29 cellular contexts compared by ENCODE assay signal in genomic region chr4:164192844-164193243, GRCh38.
"Had no signal": no experiment of that assay in that cellular context is flagged by ENCODE, and none has a peak within 500 bp of the region (broad histone marks: within the 10 kb centered on the region; RNA-seq: fewer than 3 reads in every experiment).

No MANE protein-coding gene starts in this region.

- DNase-seq: activated CD4-positive, alpha-beta T cell treated with anti-CD3 and anti-CD28 coated beads, Interleukin-2, amount 10 ng/mL, durations not matched to agents 24 days and 14 days; activated CD4-positive, alpha-beta T cell treated with anti-CD3 and anti-CD28 coated beads, Interleukin-2, amount 50 U/mL, for 4 hours; activated CD8-positive, alpha-beta T cell treated with anti-CD3 and anti-CD28 coated beads for 36 hours; activated effector memory CD4-positive, alpha-beta T cell treated with anti-CD3 and anti-CD28 coated beads, Interleukin-2, amount 50 U/mL, for 16 hours; activated naive CD4-positive, alpha-beta T cell; activated naive CD4-positive, alpha-beta T cell treated with anti-CD3 and anti-CD28 coated beads, Interleukin-2, amount 50 U/mL, for 16 hours; activated naive CD8-positive, alpha-beta T cell treated with anti-CD3 and anti-CD28 coated beads for 36 hours; activated T-cell treated with anti-CD3 and anti-CD28 coated beads, Interleukin-2, amount 50 U/mL, for 1 hour; activated T-cell treated with anti-CD3 and anti-CD28 coated beads, Interleukin-2, amount 50 U/mL, for 72 hours; amniotic stem cell; NCI-H1092 treated with DMSO at 0.1 percent for 48 hours; NCI-H1417; NCI-H1694; NCI-H1930; NCI-H2081 treated with DMSO at 0.1 percent for 48 hours; NCI-H226; NCI-H446 treated with DMSO at 0.1 percent for 48 hours; NCI-H524 treated with DMSO at 0.1 percent for 48 hours; NK-92 treated with Interleukin-12 subunit alpha and Interleukin-12 subunit beta, amount 100 ng/mL, for 24 hours; PC-3; Peyer's patch; SW 1271; T1000; WERI-Rb-1 had no signal

- H3K4me1 ChIP-seq: ascending aorta, Peyer's patch had no signal

- H3K27me3 ChIP-seq: ascending aorta, cardiac muscle cell, Peyer's patch had no signal

- H3K36me3 ChIP-seq: ascending aorta, cardiac muscle cell, Peyer's patch, WERI-Rb-1 had no signal

- H3K9me3 ChIP-seq: ascending aorta, Peyer's patch had no signal

- H3K27ac ChIP-seq: ascending aorta, cardiac muscle cell, Peyer's patch, RWPE1, WERI-Rb-1 had no signal

- H3K4me3 ChIP-seq: ascending aorta, cardiac muscle cell, Peyer's patch had no signal

- ATAC-seq: activated CD8-positive, alpha-beta T cell treated with anti-CD3 and anti-CD28 coated beads for 36 hours; activated T-cell treated with anti-CD3 and anti-CD28 coated beads, Interleukin-2, amount 50 U/mL, for 72 hours; activated T-helper 17 cell treated with anti-CD3 and anti-CD28 coated beads, Interleukin-2, amount 50 U/mL, for 72 hours; PC-3; Right ventricle myocardium inferior had no signal
